ENCODE assay signal across 8 cellular contexts in the genomic region with DNA sequence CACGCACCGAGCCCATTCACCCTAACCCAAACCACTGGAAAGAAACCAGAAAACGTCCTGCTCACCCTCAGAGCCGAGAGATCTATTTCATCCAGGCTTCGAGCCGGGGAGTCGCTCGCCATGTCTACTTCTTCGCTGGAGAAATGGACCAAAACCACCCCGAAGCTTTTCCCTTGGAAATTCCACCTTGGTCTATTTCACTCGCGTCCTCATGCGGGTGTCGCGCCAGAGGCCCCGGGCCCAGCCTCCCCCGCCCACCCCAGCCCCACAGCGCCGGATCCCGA. TPM values are rescaled to one million over a fixed set of nuclear protein-coding genes. Genes with fewer than 3 reads are reported as not detected.
DNase-seq lines count a peak whose midpoint lies in the region; ATAC-seq and TF ChIP-seq lines count a peak whose summit lies in the region.

No MANE protein-coding gene starts in this region.

- H3K36me3 ChIP-seq in esophagus (ENCODE audit: control insufficient read depth in 2 of 2, insufficient read depth in 2 of 2, low read length in 1 of 2) (no peaks in the 10 kb centered on the region), neutrophil (no peaks in the 10 kb centered on the region)

- ATAC-seq in HG03571 (IDR thresholded peaks at IDR 0.05; ENCODE audit: unreplicated experiment) (no peak), GM18873 (IDR thresholded peaks at IDR 0.05; ENCODE audit: low FRiP score, unreplicated experiment) (no peak)

- H3K27me3 ChIP-seq in esophagus (ENCODE audit: control insufficient read depth in 1 of 2, insufficient read depth in 2 of 2, low read length in 2 of 2) (no peaks in the 10 kb centered on the region), neutrophil (peaks cover 82% of the 10 kb centered on the region)

- peak overlapping the region; percentile 65 for H3K4me3 ChIP-seq in esophagus (ENCODE audit: low read depth in 1 of 2, low read length in 2 of 2)
- H3K4me3 ChIP-seq in neutrophil (ENCODE audit: low read depth in 1 of 2, low read length in 1 of 2): peak overlapping the region; percentile 82

- H3K9me3 ChIP-seq in esophagus (ENCODE audit: control insufficient read depth in 2 of 2, insufficient read depth in 1 of 2, low read depth in 1 of 2, low read length in 1 of 2) (no peaks in the 10 kb centered on the region), neutrophil (no peaks in the 10 kb centered on the region)

- DNase-seq in DMS79 treated with DMSO at 0.1 percent for 48 hours (lab: John Stamatoyannopoulos, UW) (peak; percentile 48), DMS79 (lab: John Stamatoyannopoulos, UW) (no peak), RPMI8226 (peak; percentile 15), NCI-H1417 treated with DMSO at 0.1 percent for 48 hours (lab: John Stamatoyannopoulos, UW) (no peak)

- TF ChIP-seq CTCF in neutrophil (IDR thresholded peaks at IDR 0.05): no peak

- peak overlapping the region; percentile 61 to 75 for H3K27ac ChIP-seq in esophagus (ENCODE audit: low read depth in 2 of 2, low read length in 1 of 2)
- no peak overlapping the region for H3K27ac ChIP-seq in neutrophil

- H3K4me1 ChIP-seq in esophagus (ENCODE audit: control insufficient read depth in 2 of 2, insufficient read depth in 2 of 2, low read length in 1 of 2): no peaks in the 10 kb centered on the region
- H3K4me1 ChIP-seq in neutrophil (ENCODE audit: control insufficient read depth in 1 of 2, insufficient read depth in 1 of 2, low read depth in 1 of 2, low read length in 1 of 2): peaks cover 26 to 31% of the 10 kb centered on the region in 2 experiments

- WGBS in esophagus, 2 donors: 0 to 1% methylated on average over 20 of the region's 20 CpGs

RNA-seq across cellular contexts. Expression of gene TNIK, which starts 0.3 kb away (rescaled TPM):
- 1 to 10 TPM; 2.2 to 3.2 TPM for polyA plus RNA-seq in esophagus

Comparison
In these comparisons a context has a peak if more than half of its experiments do, and no peak if none do; other contexts are left out.
1. DNase-seq: peak in DMS79 treated with DMSO at 0.1 percent for 48 hours (single experiment) and RPMI8226 (single experiment); none in DMS79 (single experiment) and NCI-H1417 treated with DMSO at 0.1 percent for 48 hours (single experiment).